Comparison of ENCODE assay signal across 8 cellular contexts in the genomic region with DNA sequence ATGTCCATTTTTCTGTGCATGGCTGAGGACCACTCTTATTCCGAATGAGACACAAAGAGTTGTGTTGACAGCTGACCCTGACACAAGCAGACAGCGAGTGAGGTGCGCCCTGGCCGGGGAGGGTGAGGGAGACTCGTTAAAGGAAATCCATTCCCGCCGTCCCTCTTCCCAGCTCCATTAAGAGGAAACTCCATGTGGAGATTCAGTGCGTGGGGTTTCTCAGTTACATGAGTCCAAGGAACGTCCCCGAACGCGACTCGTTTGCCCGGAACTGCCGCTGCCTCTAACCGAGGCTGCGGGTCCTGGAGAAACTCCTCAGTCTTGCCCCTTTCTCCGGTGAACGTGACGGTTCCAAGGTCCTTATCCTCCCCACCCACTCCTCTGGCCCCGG. TPM values are rescaled to one million over a fixed set of nuclear protein-coding genes. Genes with fewer than 3 reads are reported as not detected.
DNase-seq lines count a peak whose midpoint lies in the region; ATAC-seq and TF ChIP-seq lines count a peak whose summit lies in the region.

No MANE protein-coding gene starts in this region.

- H3K18ac ChIP-seq in mesenchymal stem cell (ENCODE audit: low read depth in 1 of 2, low read length in 2 of 2), result peak overlapping the region in 1 of 2 experiments; percentile 56

- no peak overlapping the region for H4K8ac ChIP-seq in mesenchymal stem cell (ENCODE audit: low read length)

- intact Hi-C loops in Right ventricle myocardium inferior (cut with DNase I), result loop anchor here (2.0 to 5.0 kb wide), 2 partner anchors 88 to 214 kb away; no protein-coding TSS in a partner anchor
- intact Hi-C loops in cardiac septum (cut with DNase I), result no loop called here
- intact Hi-C loops in colonic mucosa (cut with DNase I), result no loop called here
- intact Hi-C loops in aorta (cut with DNase I), result loop anchor here in 1 of 2 donors (5.0 to 10.0 kb wide), 2 partner anchors 122 to 199 kb away; no protein-coding TSS in a partner anchor

- no peak overlapping the region for H2BK120ac ChIP-seq in mesenchymal stem cell (ENCODE audit: low read depth, low read length)

- WGBS in mesenchymal stem cell, result 2% methylated on average over 17 of the region's 21 CpGs
- 0 to 2% methylated on average over 21 of the region's 21 CpGs for WGBS in aorta, 2 donors

- H3K27me3 ChIP-seq in colonic mucosa, result peaks cover 20% of the 10 kb centered on the region
- H3K27me3 ChIP-seq in mesenchymal stem cell (ENCODE audit: control insufficient read depth in 1 of 2, insufficient read depth in 1 of 2, low read length in 2 of 2), result peaks cover 0 to 19% of the 10 kb centered on the region in 2 experiments
- no peaks in the 10 kb centered on the region for H3K27me3 ChIP-seq in aorta (ENCODE audit: control insufficient read depth in 1 of 2, insufficient read depth in 2 of 2, low read length in 1 of 2)

- H3K4ac ChIP-seq in mesenchymal stem cell (ENCODE audit: low read depth in 1 of 2, low read length in 2 of 2), result no peak overlapping the region

- no peak overlapping the region for H2BK15ac ChIP-seq in mesenchymal stem cell (ENCODE audit: low read depth, poor library complexity, severe bottlenecking)

- no peak overlapping the region for H2AK5ac ChIP-seq in mesenchymal stem cell (ENCODE audit: low read length, severe bottlenecking)

- no peak for TF ChIP-seq CTCF in colonic mucosa (IDR thresholded peaks at IDR 0.05)

- H3K23ac ChIP-seq in mesenchymal stem cell (ENCODE audit: low read length in 2 of 2), result peak overlapping the region in 1 of 2 experiments; percentile 96

- H3K4me3 ChIP-seq in colonic mucosa (peak overlapping the region; percentile 57), mesenchymal stem cell (ENCODE audit: insufficient read depth in 1 of 2, low read depth in 1 of 2, low read length in 2 of 2) (peak overlapping the region; percentile 77 to 80), aorta (ENCODE audit: low read length in 2 of 2) (peak overlapping the region; percentile 80 to 82)

- H3K9ac ChIP-seq in colonic mucosa (ENCODE audit: low read depth in 2 of 2, low read length in 2 of 2) (no peak overlapping the region), mesenchymal stem cell (ENCODE audit: low read length) (peak overlapping the region; percentile 37)

- H3K4me1 ChIP-seq in colonic mucosa, result no peaks in the 10 kb centered on the region
- peaks cover 20% of the 10 kb centered on the region for H3K4me1 ChIP-seq in mesenchymal stem cell (ENCODE audit: control insufficient read depth, insufficient read depth, low read depth, low read length)
- no peaks in the 10 kb centered on the region for H3K4me1 ChIP-seq in aorta (ENCODE audit: control insufficient read depth in 1 of 2, insufficient read depth in 2 of 2, low read length in 2 of 2)

- no peak overlapping the region for H3K27ac ChIP-seq in colonic mucosa
- H3K27ac ChIP-seq in mesenchymal stem cell (ENCODE audit: low read length, poor library complexity, severe bottlenecking), result no peak overlapping the region
- no peak overlapping the region for H3K27ac ChIP-seq in aorta (ENCODE audit: low read depth in 1 of 2, low read length in 2 of 2)

- H2AFZ ChIP-seq in mesenchymal stem cell (ENCODE audit: low read depth, low read length), result no peak overlapping the region

- no peaks in the 10 kb centered on the region for H3K9me3 ChIP-seq in colonic mucosa
- no peaks in the 10 kb centered on the region for H3K9me3 ChIP-seq in mesenchymal stem cell (ENCODE audit: control insufficient read depth, low read length)
- H3K9me3 ChIP-seq in aorta (ENCODE audit: control insufficient read depth, low read length), result no peaks in the 10 kb centered on the region

- no peak overlapping the region for H4K91ac ChIP-seq in mesenchymal stem cell (ENCODE audit: low read length)

- H2BK12ac ChIP-seq in mesenchymal stem cell (ENCODE audit: low read length in 2 of 2), result no peak overlapping the region

- DNase-seq in Right ventricle myocardium inferior (ENCODE audit: missing footprints) (no peak), cardiac septum (ENCODE audit: low spot score) (no peak), colonic mucosa (no peak), mesenchymal stem cell (peak; percentile 32), aorta (no peak), medulla oblongata (ENCODE audit: extremely low spot score) (no peak), mucosa of gallbladder (ENCODE audit: low spot score) (no peak), T1000 (lab: John Stamatoyannopoulos, UW) (no peak)

- no peak overlapping the region for H3K14ac ChIP-seq in mesenchymal stem cell (ENCODE audit: low read length in 2 of 2)

- H2BK5ac ChIP-seq in mesenchymal stem cell (ENCODE audit: low read depth, low read length, poor library complexity, severe bottlenecking), result no peak overlapping the region

- peak overlapping the region; percentile 100 for H3K4me2 ChIP-seq in mesenchymal stem cell (ENCODE audit: low read length, poor library complexity, severe bottlenecking)

- no peaks in the 10 kb centered on the region for H3K79me1 ChIP-seq in mesenchymal stem cell (replicated peaks; ENCODE audit: low read length, poor library complexity, severe bottlenecking)

- H3K36me3 ChIP-seq in colonic mucosa (no peaks in the 10 kb centered on the region), mesenchymal stem cell (ENCODE audit: control insufficient read depth in 1 of 2, insufficient read depth in 2 of 2, low read depth in 1 of 2, low read length in 2 of 2) (no peaks in the 10 kb centered on the region), aorta (ENCODE audit: control insufficient read depth in 1 of 2, insufficient read depth in 2 of 2, low read length in 1 of 2) (peaks cover 0 to 2% of the 10 kb centered on the region in 2 donors)

- ATAC-seq in Right ventricle myocardium inferior, result peak; percentile 17
- peak; percentile 4 for ATAC-seq in aorta (ENCODE audit: low FRiP score)

RNA-seq across cellular contexts. Expression of a gene that starts 1.0 kb away (rescaled TPM):
- total RNA-seq in Right ventricle myocardium inferior, result 6.4 TPM
- 16.2 TPM for total RNA-seq in cardiac septum
- under 1 TPM; 0.20 to 0.58 TPM for total RNA-seq in colonic mucosa
- polyA plus RNA-seq in mesenchymal stem cell (2013, experiment 1 of 2), result 0.26 TPM
- 0.16 TPM for polyA plus RNA-seq in mesenchymal stem cell (2013, experiment 2 of 2)
- 1 to 10 TPM; 5.1 to 6.0 TPM for total RNA-seq in aorta
- 1 to 10 TPM; 1.1 to 2.6 TPM for polyA plus RNA-seq in aorta
- total RNA-seq in mucosa of gallbladder, result 0.40 TPM
